ENCODE assay signal across 8 cellular contexts in the genomic region with DNA sequence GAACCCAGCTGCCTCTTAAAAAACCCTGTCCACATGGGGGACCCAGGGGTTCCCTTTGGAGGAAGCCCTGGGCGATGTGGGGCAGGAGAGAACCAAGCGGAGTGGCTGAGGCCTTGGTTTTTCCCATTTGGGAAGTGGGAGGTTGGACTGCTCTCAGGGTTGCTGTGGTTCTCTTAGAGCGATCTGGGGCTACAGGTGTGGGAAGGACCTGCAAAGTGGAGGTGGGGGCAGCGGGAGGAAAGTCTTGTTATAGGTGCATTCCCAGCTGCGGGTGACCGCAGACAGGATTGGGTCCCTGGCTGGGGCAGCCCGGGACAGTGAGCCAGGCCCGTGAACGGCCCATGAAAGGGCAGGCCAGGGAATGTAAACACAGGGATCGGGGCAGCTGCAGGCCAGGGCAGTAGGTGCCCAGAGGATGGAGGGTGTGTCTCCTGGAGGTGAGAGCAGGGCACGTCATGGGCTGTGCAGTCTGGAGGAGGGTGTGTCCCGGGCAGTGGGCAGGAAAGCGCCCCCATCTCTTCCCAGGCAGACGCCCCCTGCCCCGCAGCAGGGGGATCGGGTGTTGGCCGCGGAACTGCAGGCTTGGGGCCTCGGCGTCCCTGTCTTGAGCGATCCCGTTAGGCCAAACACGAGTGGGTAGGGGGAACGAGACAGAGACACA. TPM values are rescaled to one million over a fixed set of nuclear protein-coding genes. Genes with fewer than 3 reads are reported as not detected.
DNase-seq lines count a peak whose midpoint lies in the region; FAIRE-seq and TF ChIP-seq lines count a peak whose summit lies in the region.

No MANE protein-coding gene starts in this region.

- H4K20me1 ChIP-seq in SU-DHL-6 (ENCODE audit: low read depth, low read length) = no peaks in the 10 kb centered on the region

- peak overlapping the region; percentile 68 for H3K9ac ChIP-seq in SU-DHL-6 (ENCODE audit: low read length)

- TF ChIP-seq CTCF in SU-DHL-6 (IDR thresholded peaks at IDR 0.05; ENCODE audit: insufficient read depth, low read length, poor library complexity, severe bottlenecking) (no peak), foreskin fibroblast (IDR thresholded peaks at IDR 0.05; ENCODE audit: low read depth, low read length) (no peak)

- peaks cover 6% of the 10 kb centered on the region; the same call in 1 of the 2 replicates for H3K36me3 ChIP-seq in SU-DHL-6 (ENCODE audit: low read length)

- no peaks in the 10 kb centered on the region for H3F3A ChIP-seq in SU-DHL-6 (ENCODE audit: insufficient read depth)

- peak overlapping the region; percentile 85 for H2AFZ ChIP-seq in SU-DHL-6 (ENCODE audit: low read depth, low read length, severe bottlenecking)

- no peaks in the 10 kb centered on the region for H3K79me2 ChIP-seq in SU-DHL-6 (ENCODE audit: insufficient read depth, low read length)

- no peaks in the 10 kb centered on the region for H3K9me3 ChIP-seq in SU-DHL-6 (ENCODE audit: insufficient read depth, low read length)

- FAIRE-seq in GM12891 (lab: Jason Lieb, UNC) = peak; percentile 23

- no peak for TF ChIP-seq POLR2A in GM12891 (IDR thresholded peaks at IDR 0.05; ENCODE audit: low read depth, low read length)

- DNase-seq in GM12891 (ENCODE audit: insufficient read length, low spot score) (no peak), foreskin fibroblast (no peak), retina (peak; percentile 28), activated gamma-delta T cell (lab: John Stamatoyannopoulos, UW) (no peak), NK-92 (lab: John Stamatoyannopoulos, UW; ENCODE audit: unreplicated experiment) (no peak), SIG-M5 treated with dmso at 0.1 percent for 504 hours (lab: John Stamatoyannopoulos, UW; ENCODE audit: unreplicated experiment) (no peak), DMS 273 treated with DMSO at 0.1 percent for 48 hours (lab: John Stamatoyannopoulos, UW) (no peak)

- peak overlapping the region; percentile 74 for H3K4me2 ChIP-seq in SU-DHL-6 (ENCODE audit: low read depth, low read length, poor library complexity, severe bottlenecking)

- peak overlapping the region; percentile 11 for H3K27ac ChIP-seq in SU-DHL-6 (ENCODE audit: low read depth, low read length)

- H3K27me3 ChIP-seq in SU-DHL-6 (ENCODE audit: low read length) = no peaks in the 10 kb centered on the region

- no peaks in the 10 kb centered on the region for H3K9me2 ChIP-seq in SU-DHL-6 (replicated peaks; ENCODE audit: insufficient read depth, low read length)

- H3K4me3 ChIP-seq in SU-DHL-6 (ENCODE audit: insufficient read depth, low read length, poor library complexity, severe bottlenecking) = peak overlapping the region; percentile 54
- H3K4me3 ChIP-seq in foreskin fibroblast (ENCODE audit: low read depth in 1 of 2, low read length in 2 of 2) = peak overlapping the region; percentile 65 to 88

TF ChIP-seq in GM12891, 5 proteins besides CTCF, POLR2A, EP300 and RAD21:
- TF ChIP-seq POU2F2 (IDR thresholded peaks at IDR 0.05; ENCODE audit: low read depth, low read length) (no peak), SPI1 (IDR thresholded peaks at IDR 0.05; ENCODE audit: low read depth, low read length) (no peak), PAX5 (IDR thresholded peaks at IDR 0.05; ENCODE audit: insufficient read depth, low read length, severe bottlenecking) (no peak), TAF1 (IDR thresholded peaks at IDR 0.05; ENCODE audit: low read depth, low read length) (no peak), POLR2AphosphoS5 (IDR thresholded peaks at IDR 0.05; ENCODE audit: low read depth, low read length) (no peak)

RNA-seq across cellular contexts. Expression of a gene that starts 0.8 kb away (rescaled TPM):
- 34.7 TPM for polyA plus RNA-seq in GM12891 (2012; ENCODE audit: low read depth, missing spikeins)

RNA-seq across cellular contexts. Expression of a gene that starts 5.2 kb away (rescaled TPM):
- polyA plus RNA-seq in GM12891 (2012; ENCODE audit: low read depth, missing spikeins) = 0.86 TPM

RNA-seq across cellular contexts. Expression of a gene that starts 22.8 kb away (rescaled TPM):
- polyA plus RNA-seq in GM12891 (2012; ENCODE audit: low read depth, missing spikeins) = 44.4 TPM

RNA-seq across cellular contexts. Expression of a gene that starts 25.3 kb away (rescaled TPM):
- polyA plus RNA-seq in GM12891 (2012; ENCODE audit: low read depth, missing spikeins) = 0.36 TPM

RNA-seq across cellular contexts. Expression of a gene that starts 34.2 kb away (rescaled TPM):
- polyA plus RNA-seq in GM12891 (2012; ENCODE audit: low read depth, missing spikeins) = 179 TPM
